In the genomic region with DNA sequence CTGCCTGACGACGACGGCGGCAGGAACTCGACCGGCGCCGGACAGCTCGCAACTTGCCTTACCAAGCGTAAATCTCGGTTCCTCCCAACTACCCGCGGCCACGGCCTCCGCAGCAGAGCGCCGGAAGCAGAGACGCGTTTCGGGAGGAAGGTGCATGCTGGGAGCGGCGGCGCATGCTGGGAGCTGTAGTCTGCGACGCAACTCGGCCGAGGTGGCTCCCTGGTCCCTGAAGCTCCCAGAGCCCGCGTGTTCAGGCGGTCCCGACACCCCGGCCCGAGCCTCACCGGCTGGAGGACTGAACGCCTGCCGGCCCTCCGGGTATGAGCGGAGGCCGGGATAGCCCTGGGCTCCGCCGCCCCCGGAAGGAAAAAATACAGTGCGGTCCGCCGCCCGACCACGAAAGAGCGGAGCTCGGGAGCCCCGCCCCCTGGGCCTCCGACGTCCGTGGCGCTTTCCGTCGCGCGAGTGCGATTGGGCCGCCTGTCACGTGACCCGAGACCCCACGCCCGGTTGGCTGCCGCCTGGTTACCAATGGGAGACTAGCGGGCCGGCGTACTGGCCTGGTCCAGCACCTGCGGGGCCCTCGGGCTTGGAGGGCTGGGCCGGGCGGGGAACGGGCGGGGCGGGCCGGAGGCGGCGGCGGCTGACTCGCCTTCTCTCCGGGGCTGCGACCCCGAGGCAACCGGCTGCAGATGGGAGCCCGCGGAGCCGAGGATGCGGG, we compare ENCODE assay signal across 8 cellular contexts. TPM values are rescaled to one million over a fixed set of nuclear protein-coding genes. Genes with fewer than 3 reads are reported as not detected.
DNase-seq lines count a peak whose midpoint lies in the region; ATAC-seq and TF ChIP-seq lines count a peak whose summit lies in the region.

A gene with protein sequence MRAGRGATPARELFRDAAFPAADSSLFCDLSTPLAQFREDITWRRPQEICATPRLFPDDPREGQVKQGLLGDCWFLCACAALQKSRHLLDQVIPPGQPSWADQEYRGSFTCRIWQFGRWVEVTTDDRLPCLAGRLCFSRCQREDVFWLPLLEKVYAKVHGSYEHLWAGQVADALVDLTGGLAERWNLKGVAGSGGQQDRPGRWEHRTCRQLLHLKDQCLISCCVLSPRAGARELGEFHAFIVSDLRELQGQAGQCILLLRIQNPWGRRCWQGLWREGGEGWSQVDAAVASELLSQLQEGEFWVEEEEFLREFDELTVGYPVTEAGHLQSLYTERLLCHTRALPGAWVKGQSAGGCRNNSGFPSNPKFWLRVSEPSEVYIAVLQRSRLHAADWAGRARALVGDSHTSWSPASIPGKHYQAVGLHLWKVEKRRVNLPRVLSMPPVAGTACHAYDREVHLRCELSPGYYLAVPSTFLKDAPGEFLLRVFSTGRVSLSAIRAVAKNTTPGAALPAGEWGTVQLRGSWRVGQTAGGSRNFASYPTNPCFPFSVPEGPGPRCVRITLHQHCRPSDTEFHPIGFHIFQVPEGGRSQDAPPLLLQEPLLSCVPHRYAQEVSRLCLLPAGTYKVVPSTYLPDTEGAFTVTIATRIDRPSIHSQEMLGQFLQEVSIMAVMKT (plus strand): TSS at position 537 of the 721 bp plus-strand sequence. CDS start 178 bp downstream, at position 715.

- H3K36me3 Mint-ChIP-seq in chondrocyte (ENCODE audit: low read depth) = no peaks in the 10 kb centered on the region

- H3K9me3 Mint-ChIP-seq in chondrocyte (ENCODE audit: low read depth) = no peaks in the 10 kb centered on the region

- peak; percentile 87 to 88 for DNase-seq in AML-193 (lab: John Stamatoyannopoulos, UW)
- DNase-seq in NCI-H510A treated with DMSO at 0.1 percent for 48 hours (lab: John Stamatoyannopoulos, UW) = peak; percentile 88
- DNase-seq in activated CD4-positive, alpha-beta T cell treated with anti-CD3 and anti-CD28 coated beads for 24 hours (ENCODE audit: low read depth in 2 of 2) = peak; percentile 93
- DNase-seq in chondrocyte (ENCODE audit: low spot score) = peak; percentile 99
- DNase-seq in kidney tubule cell (ENCODE audit: low spot score) = peak; percentile 95
- peak; percentile 87 to 95 (median 93) for DNase-seq in stimulated activated CD4-positive, alpha-beta T cell treated with anti-CD3 and anti-CD28 coated beads, Interleukin-1b, Interleukin-23, amount 100 ng/mL, for 24 hours (ENCODE audit: low read depth in 4 of 4, low spot score in 1 of 4)

- TF ChIP-seq CTCF in chondrocyte (IDR thresholded peaks at IDR 0.05) = no peak

- peak; percentile 66 for ATAC-seq in HG03439 (IDR thresholded peaks at IDR 0.05; ENCODE audit: unreplicated experiment)

- peak within 1 kb of the TSS; percentile 91 for H3K4me3 Mint-ChIP-seq in chondrocyte (ENCODE audit: unreplicated experiment)

- TF ChIP-seq POLR2A in GM19193 (IDR thresholded peaks at IDR 0.05; ENCODE audit: extremely low read depth, insufficient read depth, insufficient read length) = peak; percentile 94

- peaks cover 54% of the 10 kb centered on the region for H3K4me1 Mint-ChIP-seq in chondrocyte (ENCODE audit: low read depth)

- no peaks in the 10 kb centered on the region for H3K27me3 Mint-ChIP-seq in chondrocyte (ENCODE audit: low read depth)

- peak within 1 kb of the TSS; percentile 88 for H3K27ac Mint-ChIP-seq in chondrocyte (ENCODE audit: unreplicated experiment)

RNA-seq across cellular contexts. Expression of the gene that starts here (rescaled TPM):
- total RNA-seq in chondrocyte = 22.0 to 29.4 TPM (median 22.7 TPM) in 3 replicates

Comparison
In these comparisons a context has a peak if more than half of its experiments do, and no peak if none do; other contexts are left out.
1. Peak in every context shown above with its lines: DNase-seq and ATAC-seq.